Comparison of ENCODE assay signal across 10 cellular contexts in genomic region chr11:133082453-133082781, GRCh38.
A peak's percentile ranks its signal among the peaks of the same experiment; 100 is the strongest.
DNase-seq lines count a peak whose midpoint lies in the region; ATAC-seq lines count a peak whose summit lies in the region.
"Had no signal": no experiment of that assay in that cellular context is flagged by ENCODE, and none has a peak within 500 bp of the region (broad histone marks: within the 10 kb centered on the region; RNA-seq: fewer than 3 reads in every experiment).

No MANE protein-coding gene starts in this region.

- 0 to 11% methylated on average over 10 to 11 of the region's 23 CpGs for WGBS in mesodermal cell (ENCODE audit: insufficient coverage in 2 of 2), 2 experiments

- no peaks in the 10 kb centered on the region for H3K36me3 Mint-ChIP-seq in activated T-helper 2 cell treated with anti-CD3 and anti-CD28 coated beads, Interferon-gamma antibody, Interleukin-2, Interleukin-4, amounts not matched to agents 10 μg/mL and 5 μg/mL and 100 μg/mL, durations not matched to agents 14 hours and 24 hours and 36 hours (ENCODE audit: low read depth)

- intact Hi-C loops in activated T-helper 2 cell treated with anti-CD3 and anti-CD28 coated beads, Interferon-gamma antibody, Interleukin-2, Interleukin-4, amounts not matched to agents 10 μg/mL and 5 μg/mL and 100 μg/mL, durations not matched to agents 14 hours and 24 hours and 36 hours (cut with micrococcal nuclease) = loop anchor here (2.0 kb wide), 1 partner anchor 752 kb away; no protein-coding TSS in a partner anchor

- H3K4me3 Mint-ChIP-seq in activated T-helper 2 cell treated with anti-CD3 and anti-CD28 coated beads, Interferon-gamma antibody, Interleukin-2, Interleukin-4, amounts not matched to agents 10 μg/mL and 5 μg/mL and 100 μg/mL, durations not matched to agents 14 hours and 24 hours and 36 hours (ENCODE audit: low read depth) = no peak overlapping the region

- H3K4me3 ChIP-seq in adipocyte (ENCODE audit: low read length) (no peak overlapping the region), mesodermal cell (ENCODE audit: extremely low read depth, insufficient read depth, low read length, poor library complexity, severe bottlenecking) (peak overlapping the region; percentile 36)

- no peak overlapping the region for H3K9ac ChIP-seq in adipocyte (ENCODE audit: low read length)

- H3K27me3 ChIP-seq in adipocyte (replicated peaks; ENCODE audit: control insufficient read depth, insufficient read depth, low read length) = peaks cover 76% of the 10 kb centered on the region

- H3K36me3 ChIP-seq in adipocyte (ENCODE audit: control insufficient read depth, insufficient read depth, low read length, severe bottlenecking) (no peaks in the 10 kb centered on the region), mesodermal cell (ENCODE audit: control insufficient read depth, insufficient read depth, low read length) (no peaks in the 10 kb centered on the region)

- H3K27me3 Mint-ChIP-seq in activated T-helper 2 cell treated with anti-CD3 and anti-CD28 coated beads, Interferon-gamma antibody, Interleukin-2, Interleukin-4, amounts not matched to agents 10 μg/mL and 5 μg/mL and 100 μg/mL, durations not matched to agents 14 hours and 24 hours and 36 hours (ENCODE audit: low read depth) = peaks cover 17% of the 10 kb centered on the region

- DNase-seq in DMS 273 (lab: John Stamatoyannopoulos, UW; ENCODE audit: unreplicated experiment) (peak; percentile 45), DMS 273 treated with DMSO at 0.1 percent for 48 hours (lab: John Stamatoyannopoulos, UW) (no peak), adipocyte (ENCODE audit: low read depth) (peak; percentile 9), HuH-7.5 (ENCODE audit: low spot score) (no peak), NCI-H774 (lab: John Stamatoyannopoulos, UW) (no peak)
- DNase-seq in activated T-helper 2 cell treated with anti-CD3 and anti-CD28 coated beads, Interferon-gamma antibody, Interleukin-2, Interleukin-4, amounts not matched to agents 10 μg/mL and 5 μg/mL and 100 μg/mL, durations not matched to agents 14 hours and 24 hours and 36 hours (ENCODE audit: low spot score) = no peak

- H3K27ac ChIP-seq in mesodermal cell (ENCODE audit: low read depth, low read length, severe bottlenecking) = no peak overlapping the region
- H3K27ac ChIP-seq: 22Rv1 had no signal

- peak; percentile 3 for ATAC-seq in GM21447 (IDR thresholded peaks at IDR 0.05; ENCODE audit: unreplicated experiment)

- no peaks in the 10 kb centered on the region for H3K9me3 Mint-ChIP-seq in activated T-helper 2 cell treated with anti-CD3 and anti-CD28 coated beads, Interferon-gamma antibody, Interleukin-2, Interleukin-4, amounts not matched to agents 10 μg/mL and 5 μg/mL and 100 μg/mL, durations not matched to agents 14 hours and 24 hours and 36 hours

- no peak overlapping the region for H3K27ac Mint-ChIP-seq in activated T-helper 2 cell treated with anti-CD3 and anti-CD28 coated beads, Interferon-gamma antibody, Interleukin-2, Interleukin-4, amounts not matched to agents 10 μg/mL and 5 μg/mL and 100 μg/mL, durations not matched to agents 14 hours and 24 hours and 36 hours
- H3K27ac Mint-ChIP-seq: progenitor cell of endocrine pancreas had no signal

- H3K9me3 ChIP-seq in adipocyte (ENCODE audit: control insufficient read depth, low read length) (no peaks in the 10 kb centered on the region), mesodermal cell (ENCODE audit: control insufficient read depth, low read length) (no peaks in the 10 kb centered on the region)

- H3K4me1 ChIP-seq in adipocyte (ENCODE audit: control insufficient read depth, insufficient read depth, low read length) = no peaks in the 10 kb centered on the region
- H3K4me1 ChIP-seq in mesodermal cell (ENCODE audit: control insufficient read depth, insufficient read depth, low read length, poor library complexity, severe bottlenecking) = no peaks in the 10 kb centered on the region

- H3K4me1 Mint-ChIP-seq in activated T-helper 2 cell treated with anti-CD3 and anti-CD28 coated beads, Interferon-gamma antibody, Interleukin-2, Interleukin-4, amounts not matched to agents 10 μg/mL and 5 μg/mL and 100 μg/mL, durations not matched to agents 14 hours and 24 hours and 36 hours (ENCODE audit: low read depth) = no peaks in the 10 kb centered on the region

Comparison
In these comparisons a context has a peak if more than half of its experiments do, and no peak if none do; other contexts are left out.
1. DNase-seq: peak in DMS 273 (single experiment) and adipocyte (single experiment); none in DMS 273 treated with DMSO at 0.1 percent for 48 hours (single experiment), HuH-7.5 (single experiment), NCI-H774 (single experiment) and activated T-helper 2 cell treated with anti-CD3 and anti-CD28 coated beads, Interferon-gamma antibody, Interleukin-2, Interleukin-4, amounts not matched to agents 10 μg/mL and 5 μg/mL and 100 μg/mL, durations not matched to agents 14 hours and 24 hours and 36 hours (single experiment).